In the genomic region with DNA sequence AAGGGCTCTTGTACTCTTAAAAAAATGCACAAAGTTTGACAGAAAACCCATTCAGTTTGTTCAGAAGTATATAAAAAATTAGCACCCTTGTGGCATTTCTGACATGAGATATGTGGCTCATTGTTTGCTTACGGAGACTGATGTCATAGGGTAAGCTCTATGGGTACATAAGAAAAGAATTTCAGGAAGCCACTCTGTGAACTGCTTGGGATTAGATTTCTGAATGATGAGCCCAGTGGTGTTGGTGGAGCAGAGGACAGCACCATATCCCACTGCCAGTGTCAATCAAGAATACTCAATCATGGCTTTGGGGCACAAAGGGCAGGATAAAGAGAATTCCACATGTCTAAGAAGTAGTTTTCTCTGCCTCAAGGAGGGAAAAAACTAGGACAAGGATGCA, we compare ENCODE assay signal across 15 cellular contexts.
A peak's percentile ranks its signal among the peaks of the same experiment; 100 is the strongest.
DNase-seq lines count a peak whose midpoint lies in the region; ATAC-seq and TF ChIP-seq lines count a peak whose summit lies in the region.
"Had no signal": no experiment of that assay in that cellular context is flagged by ENCODE, and none has a peak within 500 bp of the region (broad histone marks: within the 10 kb centered on the region; RNA-seq: fewer than 3 reads in every experiment).

No MANE protein-coding gene starts in this region.

- peak overlapping the region; percentile 54 for H3K4me3 Mint-ChIP-seq in osteocyte (ENCODE audit: unreplicated experiment)
- H3K4me3 Mint-ChIP-seq in naive thymus-derived CD8-positive, alpha-beta T cell, result no peak overlapping the region
- H3K4me3 Mint-ChIP-seq: activated naive CD8-positive, alpha-beta T cell treated with anti-CD3 and anti-CD28 coated beads for 36 hours; stimulated activated naive B cell treated with anti-CD40 and anti-IgM and Interleukin-4, amounts not matched to agents 10 μg/mL and 1 μg/mL and 100 μg/mL, for 72 hours had no signal

- peaks cover 20% of the 10 kb centered on the region for H3K9me3 Mint-ChIP-seq in osteocyte (ENCODE audit: unreplicated experiment)
- peaks cover 0 to 9% (median 0%) of the 10 kb centered on the region in 9 donors for H3K9me3 Mint-ChIP-seq in naive thymus-derived CD8-positive, alpha-beta T cell
- H3K9me3 Mint-ChIP-seq: activated naive CD8-positive, alpha-beta T cell treated with anti-CD3 and anti-CD28 coated beads for 36 hours; stimulated activated naive B cell treated with anti-CD40 and anti-IgM and Interleukin-4, amounts not matched to agents 10 μg/mL and 1 μg/mL and 100 μg/mL, for 72 hours had no signal

- H3K27me3 Mint-ChIP-seq in osteocyte (ENCODE audit: unreplicated experiment), result no peaks in the 10 kb centered on the region
- H3K27me3 Mint-ChIP-seq in naive thymus-derived CD8-positive, alpha-beta T cell, result peaks cover 0 to 3% (median 0%) of the 10 kb centered on the region in 5 donors
- H3K27me3 Mint-ChIP-seq: activated naive CD8-positive, alpha-beta T cell treated with anti-CD3 and anti-CD28 coated beads for 36 hours had no signal

- H3K27ac Mint-ChIP-seq in osteocyte (ENCODE audit: unreplicated experiment), result peak overlapping the region; percentile 96
- peak overlapping the region in 1 of 10 donors; percentile 3 for H3K27ac Mint-ChIP-seq in naive thymus-derived CD8-positive, alpha-beta T cell
- H3K27ac Mint-ChIP-seq: activated naive CD8-positive, alpha-beta T cell treated with anti-CD3 and anti-CD28 coated beads for 36 hours; progenitor cell of endocrine pancreas; stimulated activated naive B cell treated with anti-CD40 and anti-IgM and Interleukin-4, amounts not matched to agents 10 μg/mL and 1 μg/mL and 100 μg/mL, for 72 hours had no signal

- TF ChIP-seq CTCF in fibroblast of pulmonary artery (IDR thresholded peaks at IDR 0.05; ENCODE audit: low read length, missing control alignments) (no peak), osteocyte (IDR thresholded peaks at IDR 0.05) (no peak)

- POLR2A ChIA-PET in naive thymus-derived CD8-positive, alpha-beta T cell (lab: Charles Lee), result no interaction called here

- DNase-seq in ELR (ENCODE audit: low read depth) (peak; percentile 73), fibroblast of pulmonary artery (ENCODE audit: low read depth) (peak; percentile 52), osteocyte (ENCODE audit: extremely low spot score, unreplicated experiment) (no peak), T1000 (lab: John Stamatoyannopoulos, UW) (no peak), amygdala (lab: John Stamatoyannopoulos, UW) (no peak)
- no peak for DNase-seq in naive thymus-derived CD8-positive, alpha-beta T cell
- no peak for DNase-seq in stimulated activated CD4-positive, alpha-beta T cell treated with anti-CD3 and anti-CD28 coated beads, Interleukin-12 subunit alpha, Interleukin-12 subunit beta, amount 100 ng/mL, for 4 hours
- DNase-seq: activated naive CD8-positive, alpha-beta T cell treated with anti-CD3 and anti-CD28 coated beads for 36 hours; dorsolateral prefrontal cortex; lower lobe of right lung; stimulated activated CD4-positive, alpha-beta T cell treated with anti-CD3 and anti-CD28 coated beads, Interleukin-2, amount 100 ng/mL, for 24 hours; stimulated activated naive B cell treated with anti-CD40 and anti-IgM and Interleukin-4, amounts not matched to agents 10 μg/mL and 1 μg/mL and 100 μg/mL, for 72 hours had no signal

- peak; percentile 87 for ATAC-seq in SK-N-SH treated with all-trans-retinoic acid at 6 μM for 48 hours
- ATAC-seq in naive thymus-derived CD8-positive, alpha-beta T cell, result no peak
- ATAC-seq: Right ventricle myocardium inferior; stimulated activated naive B cell treated with anti-CD40 and anti-IgM and Interleukin-4, amounts not matched to agents 10 μg/mL and 1 μg/mL and 100 μg/mL, for 72 hours had no signal

- H3K36me3 Mint-ChIP-seq in osteocyte (ENCODE audit: unreplicated experiment), result peaks cover 2% of the 10 kb centered on the region
- no peaks in the 10 kb centered on the region for H3K36me3 Mint-ChIP-seq in naive thymus-derived CD8-positive, alpha-beta T cell
- H3K36me3 Mint-ChIP-seq: activated naive CD8-positive, alpha-beta T cell treated with anti-CD3 and anti-CD28 coated beads for 36 hours; stimulated activated naive B cell treated with anti-CD40 and anti-IgM and Interleukin-4, amounts not matched to agents 10 μg/mL and 1 μg/mL and 100 μg/mL, for 72 hours had no signal

- no peak overlapping the region for H3K4me3 ChIP-seq in fibroblast of pulmonary artery (replicated peaks; ENCODE audit: low read depth, low read length)
- H3K4me3 ChIP-seq: dorsolateral prefrontal cortex, lower lobe of right lung had no signal

- peaks cover 54% of the 10 kb centered on the region for H3K4me1 Mint-ChIP-seq in osteocyte (ENCODE audit: unreplicated experiment)
- peaks cover 0 to 2% (median 0%) of the 10 kb centered on the region in 4 donors for H3K4me1 Mint-ChIP-seq in naive thymus-derived CD8-positive, alpha-beta T cell
- H3K4me1 Mint-ChIP-seq: activated naive CD8-positive, alpha-beta T cell treated with anti-CD3 and anti-CD28 coated beads for 36 hours; stimulated activated naive B cell treated with anti-CD40 and anti-IgM and Interleukin-4, amounts not matched to agents 10 μg/mL and 1 μg/mL and 100 μg/mL, for 72 hours had no signal

TF ChIP-seq in SK-N-SH treated with all-trans-retinoic acid at 6 μM for 48 hours, 23 proteins besides CTCF, POLR2A, EP300 and RAD21:
- no peak for TF ChIP-seq ZC3H10 (CRISPR knock-in tag; IDR thresholded peaks at IDR 0.05)
- TF ChIP-seq ZNF8 (CRISPR knock-in tag; IDR thresholded peaks at IDR 0.05), result no peak

Comparison
In these comparisons a context has a peak if more than half of its experiments do, and no peak if none do; other contexts are left out.
1. DNase-seq: peak in ELR (single experiment) and fibroblast of pulmonary artery (single experiment); none in osteocyte (single experiment), naive thymus-derived CD8-positive, alpha-beta T cell (0 of 10), T1000 (single experiment), stimulated activated CD4-positive, alpha-beta T cell treated with anti-CD3 and anti-CD28 coated beads, Interleukin-12 subunit alpha, Interleukin-12 subunit beta, amount 100 ng/mL, for 4 hours (single experiment) and amygdala (0 of 56).